In the genomic region with DNA sequence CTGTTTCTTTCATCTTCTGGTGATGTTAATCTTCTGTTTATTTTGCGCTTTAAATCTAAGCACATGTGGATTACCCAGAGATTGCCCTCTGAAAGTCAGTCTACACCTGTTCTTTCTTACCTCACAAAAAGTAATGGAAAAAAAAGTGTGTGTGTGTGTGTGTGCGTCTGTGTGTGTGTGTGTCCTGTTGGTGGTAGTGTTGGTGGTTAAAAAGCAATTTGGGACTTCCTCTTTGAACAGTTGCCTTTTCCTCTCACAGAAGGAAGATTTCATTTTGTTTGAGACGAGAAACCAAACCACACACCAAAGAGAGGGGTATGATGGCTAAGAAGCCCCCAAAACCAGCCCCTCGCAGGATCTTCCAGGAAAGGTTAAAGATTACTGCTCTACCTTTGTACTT, we compare ENCODE assay signal across 9 cellular contexts. TPM values are rescaled to one million over a fixed set of nuclear protein-coding genes. Genes with fewer than 3 reads are reported as not detected.
DNase-seq lines count a peak whose midpoint lies in the region; ATAC-seq lines count a peak whose summit lies in the region.
"Had no signal": no experiment of that assay in that cellular context is flagged by ENCODE, and none has a peak within 500 bp of the region (broad histone marks: within the 10 kb centered on the region; RNA-seq: fewer than 3 reads in every experiment).

A gene with protein sequence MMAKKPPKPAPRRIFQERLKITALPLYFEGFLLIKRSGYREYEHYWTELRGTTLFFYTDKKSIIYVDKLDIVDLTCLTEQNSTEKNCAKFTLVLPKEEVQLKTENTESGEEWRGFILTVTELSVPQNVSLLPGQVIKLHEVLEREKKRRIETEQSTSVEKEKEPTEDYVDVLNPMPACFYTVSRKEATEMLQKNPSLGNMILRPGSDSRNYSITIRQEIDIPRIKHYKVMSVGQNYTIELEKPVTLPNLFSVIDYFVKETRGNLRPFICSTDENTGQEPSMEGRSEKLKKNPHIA (plus strand): TSS at position 235 of the 400 bp plus-strand sequence. CDS start 83 bp downstream, at position 318.

- intact Hi-C loops in T-helper 1 cell treated with Interleukin-12 subunit alpha and Interleukin-12 subunit beta and Interleukin-4 antibody, amounts not matched to agents 30 ng/mL and 1 ng/mL, for 36 hours (cut with micrococcal nuclease) = loop anchor here (1.0 kb wide), 5 partner anchors 9 to 185 kb away; a partner anchor contains a TSS

- H3K79me2 ChIP-seq in trophoblast cell (ENCODE audit: control insufficient read depth, insufficient read depth, low read length, poor library complexity) = no peaks in the 10 kb centered on the region

- no peak within 1 kb of the TSS for H4K91ac ChIP-seq in trophoblast cell (ENCODE audit: low read depth, low read length)

- H3K4me2 ChIP-seq in trophoblast cell (ENCODE audit: low read length) = no peak within 1 kb of the TSS

- H3K4me3 Mint-ChIP-seq in activated naive CD4-positive, alpha-beta T cell treated with anti-CD3 and anti-CD28 coated beads, Interleukin-2, amount 10 ng/mL, durations not matched to agents 7 days and 5 days = peak within 1 kb of the TSS; percentile 86
- peak within 1 kb of the TSS; percentile 80 to 91 for H3K4me3 Mint-ChIP-seq in stimulated activated naive CD8-positive, alpha-beta T cell treated with anti-CD3 and anti-CD28 coated beads, Interleukin-15, amount 100 ng/mL, for 72 hours

- H3K4me1 ChIP-seq in trophoblast cell (ENCODE audit: control insufficient read depth in 1 of 2, insufficient read depth in 2 of 2, low read length in 2 of 2) = no peaks in the 10 kb centered on the region

- H3K9ac ChIP-seq in trophoblast cell (ENCODE audit: low read length) = no peak within 1 kb of the TSS

- H3K36me3 ChIP-seq in trophoblast cell (ENCODE audit: control insufficient read depth in 1 of 2, insufficient read depth in 2 of 2, low read length in 2 of 2) = no peaks in the 10 kb centered on the region

- H3K18ac ChIP-seq in trophoblast cell (ENCODE audit: low read length) = no peak within 1 kb of the TSS

- H3K9me3 ChIP-seq in trophoblast cell (ENCODE audit: insufficient read depth, low read depth, low read length) = no peaks in the 10 kb centered on the region

- no peak within 1 kb of the TSS for H2BK12ac ChIP-seq in trophoblast cell (ENCODE audit: low read length)

- no CpG with 5 or more reads among the region's 4 CpGs for WGBS in trophoblast cell (ENCODE audit: extremely low coverage, insufficient coverage, insufficient read length)

- H3K27ac Mint-ChIP-seq in activated naive CD4-positive, alpha-beta T cell treated with anti-CD3 and anti-CD28 coated beads, Interleukin-2, amount 10 ng/mL, durations not matched to agents 7 days and 5 days = peak within 1 kb of the TSS; percentile 72
- H3K27ac Mint-ChIP-seq in stimulated activated naive CD8-positive, alpha-beta T cell treated with anti-CD3 and anti-CD28 coated beads, Interleukin-15, amount 100 ng/mL, for 72 hours = peak within 1 kb of the TSS; percentile 87 to 97

- no peak within 1 kb of the TSS for H3K4me3 ChIP-seq in trophoblast cell (ENCODE audit: low read depth, low read length)

- H2BK5ac ChIP-seq in trophoblast cell (ENCODE audit: low read depth, low read length, poor library complexity) = no peak within 1 kb of the TSS

- DNase-seq in activated naive CD4-positive, alpha-beta T cell treated with anti-CD3 and anti-CD28 coated beads, Interleukin-2, amount 10 ng/mL, durations not matched to agents 7 days and 5 days = peak; percentile 63
- no peak for DNase-seq in activated naive CD4-positive, alpha-beta T cell (lab: John Stamatoyannopoulos, UW)
- DNase-seq in stimulated activated naive CD8-positive, alpha-beta T cell treated with anti-CD3 and anti-CD28 coated beads, Interleukin-15, amount 100 ng/mL, for 72 hours = peak; percentile 24 to 46
- DNase-seq in trophoblast cell = no peak
- no peak for DNase-seq in EL
- no peak for DNase-seq in HCEC 1CT

- no peak within 1 kb of the TSS for H2AFZ ChIP-seq in trophoblast cell (ENCODE audit: insufficient read depth, low read length, poor library complexity)

- ATAC-seq in HG03039 (IDR thresholded peaks at IDR 0.05; ENCODE audit: unreplicated experiment) = peak; percentile 57
- peak; percentile 84 for ATAC-seq in stimulated activated naive CD8-positive, alpha-beta T cell treated with anti-CD3 and anti-CD28 coated beads, Interleukin-15, amount 100 ng/mL, for 72 hours

- H4K12ac ChIP-seq in trophoblast cell (ENCODE audit: low read depth, low read length) = no peak within 1 kb of the TSS

- no peak within 1 kb of the TSS for H3K23ac ChIP-seq in trophoblast cell (ENCODE audit: low read length)

- no peak within 1 kb of the TSS for H3K27ac ChIP-seq in trophoblast cell (ENCODE audit: low read depth, low read length)

- H3K36me3 Mint-ChIP-seq in activated naive CD4-positive, alpha-beta T cell treated with anti-CD3 and anti-CD28 coated beads, Interleukin-2, amount 10 ng/mL, durations not matched to agents 7 days and 5 days = peaks cover 7% of the 10 kb centered on the region

- H2AK5ac ChIP-seq in trophoblast cell (ENCODE audit: low read length) = no peak within 1 kb of the TSS

- H3K27me3 ChIP-seq in trophoblast cell (ENCODE audit: insufficient read depth, low read length) = no peaks in the 10 kb centered on the region

- H3K9me3 Mint-ChIP-seq in activated naive CD4-positive, alpha-beta T cell treated with anti-CD3 and anti-CD28 coated beads, Interleukin-2, amount 10 ng/mL, durations not matched to agents 7 days and 5 days = no peaks in the 10 kb centered on the region
- H3K9me3 Mint-ChIP-seq in stimulated activated naive CD8-positive, alpha-beta T cell treated with anti-CD3 and anti-CD28 coated beads, Interleukin-15, amount 100 ng/mL, for 72 hours = no peaks in the 10 kb centered on the region

- peaks cover 31% of the 10 kb centered on the region for H3K4me1 Mint-ChIP-seq in activated naive CD4-positive, alpha-beta T cell treated with anti-CD3 and anti-CD28 coated beads, Interleukin-2, amount 10 ng/mL, durations not matched to agents 7 days and 5 days
- peaks cover 13% of the 10 kb centered on the region for H3K4me1 Mint-ChIP-seq in stimulated activated naive CD8-positive, alpha-beta T cell treated with anti-CD3 and anti-CD28 coated beads, Interleukin-15, amount 100 ng/mL, for 72 hours

- no peak within 1 kb of the TSS for H4K8ac ChIP-seq in trophoblast cell (ENCODE audit: low read depth, low read length)

- H3K4ac ChIP-seq in trophoblast cell (ENCODE audit: low read depth, low read length) = no peak within 1 kb of the TSS

- H2BK120ac ChIP-seq in trophoblast cell (ENCODE audit: insufficient read depth, low read length, poor library complexity) = no peak within 1 kb of the TSS

- H3K14ac ChIP-seq in trophoblast cell (ENCODE audit: low read length) = no peak within 1 kb of the TSS

- H3K27me3 Mint-ChIP-seq in activated naive CD4-positive, alpha-beta T cell treated with anti-CD3 and anti-CD28 coated beads, Interleukin-2, amount 10 ng/mL, durations not matched to agents 7 days and 5 days = no peaks in the 10 kb centered on the region
- no peaks in the 10 kb centered on the region for H3K27me3 Mint-ChIP-seq in stimulated activated naive CD8-positive, alpha-beta T cell treated with anti-CD3 and anti-CD28 coated beads, Interleukin-15, amount 100 ng/mL, for 72 hours

- H3K79me1 ChIP-seq in trophoblast cell (ENCODE audit: low read length) = no peaks in the 10 kb centered on the region

- CTCF ChIA-PET in activated naive CD4-positive, alpha-beta T cell treated with anti-CD3 and anti-CD28 coated beads, Interleukin-2, amount 10 ng/mL, durations not matched to agents 7 days and 5 days (lab: Charles Lee) = interaction anchor here (1.2 to 1.4 kb wide), 2 partner anchors 12 to 203 kb away, joined by 3 to 5 read pairs; no protein-coding TSS in a partner anchor

RNA-seq across cellular contexts. Expression of the gene that starts here (rescaled TPM):
- 36.9 and 39.5 TPM in 2 replicates for total RNA-seq in T-helper 1 cell treated with Interleukin-12 subunit alpha and Interleukin-12 subunit beta and Interleukin-4 antibody, amounts not matched to agents 30 ng/mL and 1 ng/mL, for 36 hours
- polyA plus RNA-seq in trophoblast cell (2013) = not detected in 2 replicates
- total RNA-seq: fibroblast of villous mesenchyme had no signal

Comparison
In these comparisons a context has a peak if more than half of its experiments do, and no peak if none do; other contexts are left out.
1. DNase-seq: peak in activated naive CD4-positive, alpha-beta T cell treated with anti-CD3 and anti-CD28 coated beads, Interleukin-2, amount 10 ng/mL, durations not matched to agents 7 days and 5 days (single experiment) and stimulated activated naive CD8-positive, alpha-beta T cell treated with anti-CD3 and anti-CD28 coated beads, Interleukin-15, amount 100 ng/mL, for 72 hours (2 of 2); none in activated naive CD4-positive, alpha-beta T cell (0 of 4), trophoblast cell (0 of 2), EL (single experiment) and HCEC 1CT (single experiment).